ENCODE assay signal across 1 cellular context in genomic region chr19:15452111-15453047, GRCh38.
TF ChIP-seq lines count a peak whose summit lies in the region.

No MANE protein-coding gene starts in this region.

TF ChIP-seq in GM12878, 131 proteins besides CTCF, POLR2A, EP300 and RAD21:
- no peak for TF ChIP-seq CBX3 (IDR thresholded peaks at IDR 0.05; ENCODE audit: borderline replicate concordance, low read depth)
- no peak for TF ChIP-seq NBN (IDR thresholded peaks at IDR 0.05)
- no peak for TF ChIP-seq GABPA (IDR thresholded peaks at IDR 0.05; ENCODE audit: low read depth)
- TF ChIP-seq POLR2AphosphoS5 (IDR thresholded peaks at IDR 0.05; ENCODE audit: low read length) = no peak
- TF ChIP-seq ZBED1 (IDR thresholded peaks at IDR 0.05; ENCODE audit: borderline replicate concordance) = no peak
- no peak for TF ChIP-seq RELB (IDR thresholded peaks at IDR 0.05; ENCODE audit: low read depth)
- TF ChIP-seq PBX3 (IDR thresholded peaks at IDR 0.05; ENCODE audit: insufficient replicate concordance, low read depth, low read length) = no peak
- TF ChIP-seq BCLAF1 (IDR thresholded peaks at IDR 0.05) = no peak
- TF ChIP-seq STAT3 (IDR thresholded peaks at IDR 0.05; ENCODE audit: low read depth, low read length) = no peak
